In genomic region chr10:72186633-72187330, GRCh38 we compare ENCODE assay signal across 9 cellular contexts. TPM values are rescaled to one million over a fixed set of nuclear protein-coding genes. Genes with fewer than 3 reads are reported as not detected.
DNase-seq lines count a peak whose midpoint lies in the region; ATAC-seq and TF ChIP-seq lines count a peak whose summit lies in the region.
"Had no signal": no experiment of that assay in that cellular context is flagged by ENCODE, and none has a peak within 500 bp of the region (broad histone marks: within the 10 kb centered on the region; RNA-seq: fewer than 3 reads in every experiment).

No MANE protein-coding gene starts in this region.

- H3K4me1 Mint-ChIP-seq in mesothelial cell of epicardium = peaks cover 6% of the 10 kb centered on the region
- peaks cover 7% of the 10 kb centered on the region for H3K4me1 Mint-ChIP-seq in type B pancreatic cell (ENCODE audit: unreplicated experiment)

- H3K36me3 ChIP-seq in WERI-Rb-1 = no peaks in the 10 kb centered on the region; the same call in 1 of the 2 replicates

- H3K9me3 Mint-ChIP-seq in mesothelial cell of epicardium (peaks cover 15% of the 10 kb centered on the region), type B pancreatic cell (peaks cover 6% of the 10 kb centered on the region)

- H3K27me3 ChIP-seq in WERI-Rb-1 (ENCODE audit: insufficient read depth, low read depth, severe bottlenecking) = no peaks in the 10 kb centered on the region

- H3K4me3 Mint-ChIP-seq in mesothelial cell of epicardium (peak overlapping the region; percentile 36), type B pancreatic cell (no peak overlapping the region)

- ATAC-seq in HG02759 (IDR thresholded peaks at IDR 0.05; ENCODE audit: unreplicated experiment) = no peak

- DNase-seq in NCI-H2029 (lab: John Stamatoyannopoulos, UW) = peak; percentile 26
- no peak for DNase-seq in NCI-H2029 treated with DMSO at 0.1 percent for 48 hours (lab: John Stamatoyannopoulos, UW)
- DNase-seq in epithelial cell of prostate (ENCODE audit: low read depth, low spot score) = no peak
- DNase-seq in mesothelial cell of epicardium (ENCODE audit: low spot score in 2 of 2, unreplicated experiment in 2 of 2) = no peak
- no peak for DNase-seq in type B pancreatic cell (ENCODE audit: extremely low spot score, unreplicated experiment)
- no peak for DNase-seq in WERI-Rb-1
- no peak for DNase-seq in germinal center (ENCODE audit: low spot score)
- DNase-seq: NCI-H187 had no signal

- H3K27ac ChIP-seq in epithelial cell of prostate = peak overlapping the region; percentile 66
- H3K27ac ChIP-seq in WERI-Rb-1 = no peak overlapping the region

- H3K4me3 ChIP-seq in WERI-Rb-1 (ENCODE audit: low read depth, low read length) = no peak overlapping the region

- H3K27me3 Mint-ChIP-seq in mesothelial cell of epicardium (ENCODE audit: low read depth) (no peaks in the 10 kb centered on the region), type B pancreatic cell (no peaks in the 10 kb centered on the region)

- TF ChIP-seq CTCF in mesothelial cell of epicardium (IDR thresholded peaks at IDR 0.05; ENCODE audit: unreplicated experiment) (no peak), type B pancreatic cell (conservative IDR thresholded peaks at IDR 0.05) (no peak), WERI-Rb-1 (IDR thresholded peaks at IDR 0.05; ENCODE audit: low read depth, low read length) (no peak)

- peak overlapping the region; percentile 92 for H3K27ac Mint-ChIP-seq in mesothelial cell of epicardium
- H3K27ac Mint-ChIP-seq in type B pancreatic cell = peak overlapping the region; percentile 53

- H3K9me3 ChIP-seq in WERI-Rb-1 (ENCODE audit: severe bottlenecking) = peaks cover 3% of the 10 kb centered on the region

- H3K36me3 Mint-ChIP-seq in mesothelial cell of epicardium = peaks cover 38% of the 10 kb centered on the region
- peaks cover 33% of the 10 kb centered on the region for H3K36me3 Mint-ChIP-seq in type B pancreatic cell

RNA-seq across cellular contexts. Expression of gene ANAPC16, which starts 29.0 kb away (rescaled TPM):
- 74.3 to 80.5 TPM (median 78.7 TPM) in 3 replicates for total RNA-seq in mesothelial cell of epicardium
- 79.2 and 86.3 TPM in 2 replicates for total RNA-seq in type B pancreatic cell (ENCODE audit: low replicate concordance)

RNA-seq across cellular contexts. Expression of gene ASCC1, which starts 29.3 kb away (rescaled TPM):
- total RNA-seq in mesothelial cell of epicardium = 35.2 to 36.6 TPM (median 36.4 TPM) in 3 replicates
- 30.4 and 32.8 TPM in 2 replicates for total RNA-seq in type B pancreatic cell (ENCODE audit: low replicate concordance)
